10 cellular contexts compared by ENCODE assay signal in the genomic region with DNA sequence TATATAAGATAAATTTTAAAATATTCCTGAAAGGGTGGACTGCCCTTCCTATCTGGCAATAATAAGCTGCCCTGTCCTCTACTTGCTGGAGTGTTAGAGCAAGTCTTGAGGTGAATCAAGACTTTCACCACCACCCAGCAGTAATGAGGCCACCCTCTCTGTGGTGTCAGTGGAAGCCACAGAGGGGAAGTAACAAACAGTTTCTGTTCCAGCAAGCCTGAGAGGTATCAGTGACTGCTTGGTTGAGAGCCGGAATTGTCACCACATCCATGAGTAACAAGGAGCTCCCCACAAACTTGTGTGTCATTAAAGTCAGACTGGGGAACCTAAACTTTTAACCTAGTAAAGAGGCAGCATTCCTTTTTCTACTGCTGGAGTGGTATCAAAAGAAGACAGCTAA.
DNase-seq lines count a peak whose midpoint lies in the region; ATAC-seq and TF ChIP-seq lines count a peak whose summit lies in the region.
"Had no signal": no experiment of that assay in that cellular context is flagged by ENCODE, and none has a peak within 500 bp of the region (broad histone marks: within the 10 kb centered on the region; RNA-seq: fewer than 3 reads in every experiment).

No MANE protein-coding gene starts in this region.

- WGBS in H9 (ENCODE audit: extremely low coverage, insufficient read length, low lambda C conversion rate), result no CpG with 5 or more reads among the region's 1 CpG
- WGBS in spleen, 5 donors, result 16 to 52% (median 27%) methylated on average over 1 of the region's 1 CpG

- DNase-seq in H9 (no peak), KG1 (lab: John Stamatoyannopoulos, UW) (peak; percentile 60), lower lobe of right lung (no peak), ascending aorta (ENCODE audit: low spot score in 2 of 2) (no peak), spleen (no peak), NCI-H446 (lab: John Stamatoyannopoulos, UW) (no peak)
- DNase-seq: NCI-H2107 had no signal

- H3K36me3 ChIP-seq in lower lobe of right lung, result no peaks in the 10 kb centered on the region
- no peaks in the 10 kb centered on the region for H3K36me3 ChIP-seq in ascending aorta
- no peaks in the 10 kb centered on the region for H3K36me3 ChIP-seq in spleen

- H3K27me3 ChIP-seq in H9 (ENCODE audit: insufficient read depth, low read length), result no peaks in the 10 kb centered on the region
- no peaks in the 10 kb centered on the region for H3K27me3 ChIP-seq in lower lobe of right lung (ENCODE audit: low read depth)
- no peaks in the 10 kb centered on the region for H3K27me3 ChIP-seq in ascending aorta
- no peaks in the 10 kb centered on the region for H3K27me3 ChIP-seq in spleen (replicated peaks in 1 of 7)

- no peaks in the 10 kb centered on the region for H3K79me2 ChIP-seq in H9 (ENCODE audit: insufficient read depth, low read length)

- no peak overlapping the region for H3K27ac ChIP-seq in H9 (ENCODE audit: insufficient read length, low read depth, low read length)
- no peak overlapping the region for H3K27ac ChIP-seq in lower lobe of right lung
- no peak overlapping the region for H3K27ac ChIP-seq in ascending aorta
- no peak overlapping the region for H3K27ac ChIP-seq in spleen

- no peak overlapping the region for H3T11ph ChIP-seq in H9 (ENCODE audit: low read length)

- H3K9me3 ChIP-seq in H9 (ENCODE audit: control insufficient read depth, low read depth, low read length), result no peaks in the 10 kb centered on the region
- H3K9me3 ChIP-seq in lower lobe of right lung, result no peaks in the 10 kb centered on the region
- no peaks in the 10 kb centered on the region for H3K9me3 ChIP-seq in ascending aorta
- H3K9me3 ChIP-seq in spleen, result no peaks in the 10 kb centered on the region

- no peak overlapping the region for H3K9ac ChIP-seq in H9 (ENCODE audit: extremely low read depth, insufficient read length, low read length)

- peaks cover 5 to 10% of the 10 kb centered on the region in 2 experiments; a peak in 3 of 4 replicates for H3K4me1 Mint-ChIP-seq in H9

- no peak overlapping the region for H3K4me3 ChIP-seq in lower lobe of right lung
- H3K4me3 ChIP-seq in ascending aorta, result no peak overlapping the region
- no peak overlapping the region for H3K4me3 ChIP-seq in spleen

- TF ChIP-seq CTCF in H9 (conservative IDR thresholded peaks at IDR 0.05) (no peak), lower lobe of right lung (IDR thresholded peaks at IDR 0.05) (no peak), ascending aorta (IDR thresholded peaks at IDR 0.05) (no peak), spleen (IDR thresholded peaks at IDR 0.05 in 8 of 11, conservative IDR thresholded peaks at IDR 0.05 in 3 of 11) (no peak)

- no peaks in the 10 kb centered on the region for H4K20me1 ChIP-seq in H9 (ENCODE audit: control insufficient read depth, insufficient read depth, insufficient read length)

- no peak overlapping the region for H3K56ac ChIP-seq in H9 (ENCODE audit: insufficient read length, low read depth, low read length)

- no peak overlapping the region for H2BK120ac ChIP-seq in H9 (ENCODE audit: low read depth, low read length, poor library complexity, severe bottlenecking)

- no peak overlapping the region for H3K18ac ChIP-seq in H9 (ENCODE audit: insufficient read length, low read depth, low read length)

- no peak overlapping the region for H3K14ac ChIP-seq in H9 (ENCODE audit: insufficient read depth, low read length)

- no peak overlapping the region for H2BK15ac ChIP-seq in H9 (ENCODE audit: low read depth, low read length)

- no peak for TF ChIP-seq POLR2A in spleen (IDR thresholded peaks at IDR 0.05)

- H2BK5ac ChIP-seq in H9 (ENCODE audit: insufficient read length, low read length), result no peak overlapping the region

- no peak overlapping the region for H3K4me2 ChIP-seq in H9 (ENCODE audit: insufficient read depth, insufficient read length, low read length)

- no peak overlapping the region for H4K5ac ChIP-seq in H9 (ENCODE audit: insufficient read length, low read depth, low read length)

- no peak overlapping the region for H2BK20ac ChIP-seq in H9 (ENCODE audit: low read depth, low read length, poor library complexity, severe bottlenecking)

- no peaks in the 10 kb centered on the region for H3K4me1 ChIP-seq in H9 (ENCODE audit: insufficient read depth, low read length)
- H3K4me1 ChIP-seq in lower lobe of right lung, result no peaks in the 10 kb centered on the region
- H3K4me1 ChIP-seq in ascending aorta, result no peaks in the 10 kb centered on the region
- H3K4me1 ChIP-seq in spleen, result no peaks in the 10 kb centered on the region

- no peaks in the 10 kb centered on the region for H3K23me2 ChIP-seq in H9 (ENCODE audit: insufficient read length, low read depth, low read length, poor library complexity, severe bottlenecking)

- H3K27me3 Mint-ChIP-seq in H9 (ENCODE audit: low read depth), result no peaks in the 10 kb centered on the region
- H3K27me3 Mint-ChIP-seq: stimulated activated naive CD8-positive, alpha-beta T cell treated with anti-CD3 and anti-CD28 coated beads, Interleukin-15, Interleukin-2, amounts not matched to agents 100 ng/mL and 50 ng/mL, for 24 hours had no signal

- no peaks in the 10 kb centered on the region for H3K9me3 Mint-ChIP-seq in H9

- intact Hi-C loops in lower lobe of right lung (cut with DNase I), result no loop called here
- intact Hi-C loops in ascending aorta (cut with DNase I), result no loop called here
- intact Hi-C loops in spleen (cut with DNase I; ENCODE audit: low total_unique reads), result no loop called here

- no peak overlapping the region for H4K91ac ChIP-seq in H9 (ENCODE audit: insufficient read length, low read depth, low read length)

- no peak overlapping the region for H2AFZ ChIP-seq in H9 (ENCODE audit: low read length)

- no peaks in the 10 kb centered on the region for H3K36me3 Mint-ChIP-seq in H9 (ENCODE audit: insufficient read depth in 1 of 3, low read depth in 3 of 3)

- ATAC-seq in GM18858 (IDR thresholded peaks at IDR 0.05; ENCODE audit: unreplicated experiment) (peak; percentile 94), lower lobe of right lung (peak; percentile 68 to 69), HG02759 (IDR thresholded peaks at IDR 0.05; ENCODE audit: unreplicated experiment) (no peak)

- no peak overlapping the region for H4K8ac ChIP-seq in H9 (replicated peaks; ENCODE audit: insufficient read length, low read depth, low read length)

- no peak overlapping the region for H3K4me3 Mint-ChIP-seq in H9
- H3K4me3 Mint-ChIP-seq: stimulated activated naive CD8-positive, alpha-beta T cell treated with anti-CD3 and anti-CD28 coated beads, Interleukin-15, Interleukin-2, amounts not matched to agents 100 ng/mL and 50 ng/mL, for 24 hours had no signal

- no peak overlapping the region for H3K23ac ChIP-seq in H9 (ENCODE audit: insufficient read length, low read depth, low read length)

- no peak overlapping the region for H3K4ac ChIP-seq in H9 (ENCODE audit: low read depth, low read length)

- H2AK5ac ChIP-seq in H9 (ENCODE audit: insufficient read length, low read length), result no peak overlapping the region

- H3K27ac Mint-ChIP-seq in H9, result 0 out of 7 replicates have a peak overlapping the region, but pooled peaks of 1 of the 3 experiments have one; percentile 53
- H3K27ac Mint-ChIP-seq: stimulated activated naive CD8-positive, alpha-beta T cell treated with anti-CD3 and anti-CD28 coated beads, Interleukin-15, Interleukin-2, amounts not matched to agents 100 ng/mL and 50 ng/mL, for 24 hours had no signal

- H2BK12ac ChIP-seq in H9 (ENCODE audit: insufficient read length, low read depth, low read length), result peak overlapping the region; percentile 35

- H3K79me1 ChIP-seq in H9 (ENCODE audit: insufficient read depth, low read depth, low read length, poor library complexity, severe bottlenecking), result no peaks in the 10 kb centered on the region
